29 cellular contexts compared by ENCODE assay signal in the genomic region with DNA sequence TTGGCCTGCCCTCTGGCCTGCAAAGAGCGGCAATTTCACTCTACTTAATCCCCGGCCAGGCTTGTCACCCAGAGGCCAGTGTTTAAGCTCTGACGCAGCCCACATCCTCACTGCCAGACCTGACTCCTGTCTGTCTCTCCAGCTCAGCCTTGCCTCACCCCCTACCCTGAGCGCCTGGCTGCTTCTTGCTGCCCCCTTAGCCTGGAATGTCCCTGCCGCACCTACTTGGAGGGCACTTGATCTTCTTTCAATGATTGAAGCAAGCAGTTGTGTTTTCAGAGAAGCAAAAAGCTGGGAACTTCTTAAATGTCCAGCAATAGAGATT.
"Had no signal": no experiment of that assay in that cellular context is flagged by ENCODE, and none has a peak within 500 bp of the region (broad histone marks: within the 10 kb centered on the region; RNA-seq: fewer than 3 reads in every experiment).

No MANE protein-coding gene starts in this region.

- H3K27ac ChIP-seq: colonic mucosa, esophagus muscularis mucosa, foreskin keratinocyte, gastroesophageal sphincter, heart right ventricle, neutrophil, pancreas, right lobe of liver, suprapubic skin had no signal

- H3K4me1 ChIP-seq: colonic mucosa, esophagus muscularis mucosa, foreskin keratinocyte, gastroesophageal sphincter, heart right ventricle, pancreas, suprapubic skin had no signal

- H3K4me1 Mint-ChIP-seq: endodermal cell; naive thymus-derived CD8-positive, alpha-beta T cell; stimulated activated naive CD8-positive, alpha-beta T cell treated with anti-CD3 and anti-CD28 coated beads, Interleukin-15, amount 100 ng/mL, for 72 hours had no signal

- H3K36me3 ChIP-seq: colonic mucosa, esophagus muscularis mucosa, gastroesophageal sphincter, heart right ventricle, neutrophil, pancreas, right lobe of liver, suprapubic skin had no signal

- H3K4me2 ChIP-seq: smooth muscle cell had no signal

- H3K4me3 Mint-ChIP-seq: dendritic cell treated with granulocyte-macrophage colony-stimulating factor and Interleukin-4, amounts not matched to agents 40 ng/mL and 50 ng/mL, for 4 days; endodermal cell; naive thymus-derived CD8-positive, alpha-beta T cell; stimulated activated naive CD8-positive, alpha-beta T cell treated with anti-CD3 and anti-CD28 coated beads, Interleukin-15, amount 100 ng/mL, for 72 hours; type B pancreatic cell had no signal

- DNase-seq: central memory CD4-positive, alpha-beta T cell; colonic mucosa; effector CD8-positive, alpha-beta T cell; foreskin keratinocyte; heart right ventricle; hippocampal formation; kidney glomerular epithelial cell; mesenchymal stem cell; naive thymus-derived CD8-positive, alpha-beta T cell; right lobe of liver; stimulated activated CD4-positive, alpha-beta T cell treated with anti-CD3 and anti-CD28 coated beads, Interleukin-12 subunit alpha, Interleukin-12 subunit beta, amount 100 ng/mL, for 4 hours; stimulated activated CD4-positive, alpha-beta T cell treated with anti-CD3 and anti-CD28 coated beads, Interleukin-1b, Interleukin-23, amount 100 ng/mL, for 48 hours; stimulated activated CD4-positive, alpha-beta T cell treated with anti-CD3 and anti-CD28 coated beads, Interleukin-4, amount 100 ng/mL, for 1 hour; stimulated activated CD8-positive, alpha-beta memory T cell treated with anti-CD3 and anti-CD28 coated beads, Interleukin-4, amount 100 ng/mL, for 48 hours; stimulated activated naive CD4-positive, alpha-beta T cell; stimulated activated naive CD8-positive, alpha-beta T cell treated with anti-CD3 and anti-CD28 coated beads, Interleukin-15, amount 100 ng/mL, for 72 hours had no signal

- FAIRE-seq: endothelial cell of umbilical vein, islet of Langerhans, pancreas, urothelium cell line had no signal

- H3K27ac Mint-ChIP-seq: dendritic cell treated with granulocyte-macrophage colony-stimulating factor and Interleukin-4, amounts not matched to agents 40 ng/mL and 50 ng/mL, for 4 days; endodermal cell; progenitor cell of endocrine pancreas; type B pancreatic cell had no signal

- H3K9me3 Mint-ChIP-seq: dendritic cell treated with granulocyte-macrophage colony-stimulating factor and Interleukin-4, amounts not matched to agents 40 ng/mL and 50 ng/mL, for 4 days; endodermal cell; naive thymus-derived CD8-positive, alpha-beta T cell; stimulated activated naive CD8-positive, alpha-beta T cell treated with anti-CD3 and anti-CD28 coated beads, Interleukin-15, amount 100 ng/mL, for 72 hours; type B pancreatic cell had no signal

- H3K4me3 ChIP-seq: colonic mucosa, esophagus muscularis mucosa, gastroesophageal sphincter, heart right ventricle, pancreas, right lobe of liver, smooth muscle cell, suprapubic skin had no signal

- H3K27me3 ChIP-seq: colonic mucosa, pancreas, right lobe of liver had no signal

- ATAC-seq: foreskin keratinocyte; gastroesophageal sphincter; naive thymus-derived CD8-positive, alpha-beta T cell; pancreas; right lobe of liver; stimulated activated naive CD8-positive, alpha-beta T cell treated with anti-CD3 and anti-CD28 coated beads, Interleukin-15, amount 100 ng/mL, for 72 hours had no signal

- H3K36me3 Mint-ChIP-seq: naive thymus-derived CD8-positive, alpha-beta T cell; type B pancreatic cell had no signal
